16 cellular contexts compared by ENCODE assay signal in genomic region chr4:152554742-152555141, GRCh38. TPM values are rescaled to one million over a fixed set of nuclear protein-coding genes. Genes with fewer than 3 reads are reported as not detected.
DNase-seq lines count a peak whose midpoint lies in the region; ATAC-seq, FAIRE-seq and TF ChIP-seq lines count a peak whose summit lies in the region.
"Had no signal": no experiment of that assay in that cellular context is flagged by ENCODE, and none has a peak within 500 bp of the region (broad histone marks: within the 10 kb centered on the region; RNA-seq: fewer than 3 reads in every experiment).

No MANE protein-coding gene starts in this region.

- FAIRE-seq in H54 (lab: Jason Lieb, UNC), result no peak
- FAIRE-seq: RCC 7860 had no signal

- H3K9ac ChIP-seq in Loucy (ENCODE audit: low read depth, low read length, poor library complexity, severe bottlenecking), result no peak overlapping the region

- intact Hi-C loops in left ventricle myocardium inferior (cut with micrococcal nuclease), result no loop called here

- no peaks in the 10 kb centered on the region for H3K9me2 ChIP-seq in Loucy (replicated peaks; ENCODE audit: low read depth, low read length)

- H3K4me3 Mint-ChIP-seq in CD8-positive, alpha-beta memory T cell, result peak overlapping the region in 5 of 7 donors; percentile 38 to 74 (median 52)
- H3K4me3 Mint-ChIP-seq in activated T-helper 17 cell treated with anti-CD3 and anti-CD28 coated beads, Interleukin-2, amount 50 U/mL, for 72 hours, result peak overlapping the region; percentile 78
- peak overlapping the region in 4 of 10 donors; percentile 61 to 77 (median 70) for H3K4me3 Mint-ChIP-seq in naive thymus-derived CD8-positive, alpha-beta T cell
- H3K4me3 Mint-ChIP-seq: brain had no signal

- TF ChIP-seq CTCF in Loucy (conservative IDR thresholded peaks at IDR 0.05; ENCODE audit: low read length), result no peak
- no peak for TF ChIP-seq CTCF in left ventricle myocardium inferior (IDR thresholded peaks at IDR 0.05; ENCODE audit: borderline replicate concordance)

- no peak for TF ChIP-seq POLR2A in H54 (IDR thresholded peaks at IDR 0.05; ENCODE audit: low read depth, low read length)

- peak overlapping the region; percentile 31 for H3K4me3 ChIP-seq in CD8-positive, alpha-beta memory T cell (ENCODE audit: low read length)
- H3K4me3 ChIP-seq in Loucy (ENCODE audit: low read length, poor library complexity, severe bottlenecking), result no peak overlapping the region
- H3K4me3 ChIP-seq in MG63, result no peak overlapping the region
- no peak overlapping the region for H3K4me3 ChIP-seq in left ventricle myocardium inferior
- H3K4me3 ChIP-seq: SK-N-MC, transverse colon had no signal

- H3K4me1 ChIP-seq in CD8-positive, alpha-beta memory T cell (ENCODE audit: insufficient read depth, low read length), result peaks cover 33% of the 10 kb centered on the region
- peaks cover 28% of the 10 kb centered on the region for H3K4me1 ChIP-seq in Loucy (ENCODE audit: insufficient read depth, low read length, poor library complexity, severe bottlenecking)
- no peaks in the 10 kb centered on the region for H3K4me1 ChIP-seq in left ventricle myocardium inferior
- H3K4me1 ChIP-seq: transverse colon had no signal

- peak overlapping the region; percentile 53 to 99 (median 92) for H3K27ac Mint-ChIP-seq in CD8-positive, alpha-beta memory T cell
- peak overlapping the region; percentile 93 for H3K27ac Mint-ChIP-seq in activated T-helper 17 cell treated with anti-CD3 and anti-CD28 coated beads, Interleukin-2, amount 50 U/mL, for 72 hours
- peak overlapping the region; percentile 79 to 97 (median 88) for H3K27ac Mint-ChIP-seq in naive thymus-derived CD8-positive, alpha-beta T cell
- H3K27ac Mint-ChIP-seq: brain, progenitor cell of endocrine pancreas had no signal

- H4K20me1 ChIP-seq in Loucy (ENCODE audit: insufficient read depth, low read length, poor library complexity, severe bottlenecking), result no peaks in the 10 kb centered on the region

- no peak overlapping the region for H2AFZ ChIP-seq in Loucy (ENCODE audit: low read length)

- peaks cover 32 to 62% (median 45%) of the 10 kb centered on the region in 3 donors for H3K4me1 Mint-ChIP-seq in CD8-positive, alpha-beta memory T cell
- H3K4me1 Mint-ChIP-seq in activated T-helper 17 cell treated with anti-CD3 and anti-CD28 coated beads, Interleukin-2, amount 50 U/mL, for 72 hours, result peaks cover 34% of the 10 kb centered on the region
- H3K4me1 Mint-ChIP-seq in naive thymus-derived CD8-positive, alpha-beta T cell, result peaks cover 24 to 50% (median 41%) of the 10 kb centered on the region in 4 donors

- H3K27ac ChIP-seq in CD8-positive, alpha-beta memory T cell (ENCODE audit: low read depth, low read length), result no peak overlapping the region
- H3K27ac ChIP-seq in left ventricle myocardium inferior (replicated peaks), result no peak overlapping the region
- H3K27ac ChIP-seq: SK-N-MC had no signal

- no peak for DNase-seq in CD8-positive, alpha-beta memory T cell
- DNase-seq in naive thymus-derived CD8-positive, alpha-beta T cell, result no peak
- DNase-seq in MG63 (no peak), left ventricle myocardium inferior (no peak), NCI-H1092 treated with DMSO at 0.1 percent for 48 hours (lab: John Stamatoyannopoulos, UW) (no peak), H54 (ENCODE audit: insufficient read length, low spot score) (no peak)
- DNase-seq: dermis blood vessel endothelial cell, GOT3, NCI-H526 treated with DMSO at 0.1 percent for 48 hours, transverse colon had no signal

- no peaks in the 10 kb centered on the region for H3K27me3 ChIP-seq in CD8-positive, alpha-beta memory T cell (ENCODE audit: insufficient read depth, low read length, poor library complexity, severe bottlenecking)
- H3K27me3 ChIP-seq in Loucy (ENCODE audit: insufficient read depth, low read length, poor library complexity, severe bottlenecking) (no peaks in the 10 kb centered on the region), MG63 (no peaks in the 10 kb centered on the region), left ventricle myocardium inferior (ENCODE audit: low read depth) (no peaks in the 10 kb centered on the region)
- H3K27me3 ChIP-seq: transverse colon had no signal

- no peaks in the 10 kb centered on the region for H3K9me3 Mint-ChIP-seq in CD8-positive, alpha-beta memory T cell
- no peaks in the 10 kb centered on the region for H3K9me3 Mint-ChIP-seq in activated T-helper 17 cell treated with anti-CD3 and anti-CD28 coated beads, Interleukin-2, amount 50 U/mL, for 72 hours
- no peaks in the 10 kb centered on the region for H3K9me3 Mint-ChIP-seq in naive thymus-derived CD8-positive, alpha-beta T cell
- H3K9me3 Mint-ChIP-seq: brain had no signal

- H3K27me3 Mint-ChIP-seq in CD8-positive, alpha-beta memory T cell, result peaks cover 0 to 1% of the 10 kb centered on the region in 2 donors
- no peaks in the 10 kb centered on the region for H3K27me3 Mint-ChIP-seq in activated T-helper 17 cell treated with anti-CD3 and anti-CD28 coated beads, Interleukin-2, amount 50 U/mL, for 72 hours
- no peaks in the 10 kb centered on the region for H3K27me3 Mint-ChIP-seq in naive thymus-derived CD8-positive, alpha-beta T cell
- H3K27me3 Mint-ChIP-seq: progenitor cell of endocrine pancreas had no signal

- peak overlapping the region; percentile 26 for H3K4me2 ChIP-seq in Loucy (ENCODE audit: low read depth, low read length, poor library complexity, severe bottlenecking)

- CTCF ChIA-PET in CD8-positive, alpha-beta memory T cell (lab: Charles Lee), result interaction anchor here (1.0 to 3.7 kb wide), 5 partner anchors 16 to 77 kb away, joined by 4 to 28 read pairs (median 7); partner anchors contain the start of gene FBXW7

- no peaks in the 10 kb centered on the region for H3F3A ChIP-seq in Loucy (ENCODE audit: low read depth)

- ATAC-seq in activated T-helper 17 cell treated with anti-CD3 and anti-CD28 coated beads, Interleukin-2, amount 50 U/mL, for 72 hours (replicated peaks), result no peak
- ATAC-seq in naive thymus-derived CD8-positive, alpha-beta T cell, result no peak

- H3K36me3 ChIP-seq in CD8-positive, alpha-beta memory T cell (ENCODE audit: insufficient read depth, low read length), result no peaks in the 10 kb centered on the region
- H3K36me3 ChIP-seq in Loucy (ENCODE audit: insufficient read depth, low read length) (no peaks in the 10 kb centered on the region), MG63 (no peaks in the 10 kb centered on the region), left ventricle myocardium inferior (no peaks in the 10 kb centered on the region)
- H3K36me3 ChIP-seq: transverse colon had no signal

- H3K9me3 ChIP-seq in CD8-positive, alpha-beta memory T cell (ENCODE audit: low read length), result no peaks in the 10 kb centered on the region
- H3K9me3 ChIP-seq in Loucy (ENCODE audit: insufficient read depth, low read depth, low read length) (no peaks in the 10 kb centered on the region), MG63 (no peaks in the 10 kb centered on the region), left ventricle myocardium inferior (replicated peaks) (no peaks in the 10 kb centered on the region)
- H3K9me3 ChIP-seq: transverse colon had no signal

- no peaks in the 10 kb centered on the region for H3K79me2 ChIP-seq in Loucy (ENCODE audit: insufficient read depth, low read length)

- POLR2A ChIA-PET in CD8-positive, alpha-beta memory T cell (lab: Charles Lee), result interaction anchor here (0.6 to 3.5 kb wide), 5 partner anchors 11 to 61 kb away, joined by 3 to 41 read pairs (median 4); partner anchors contain the start of gene FBXW7
- POLR2A ChIA-PET in naive thymus-derived CD8-positive, alpha-beta T cell (lab: Charles Lee), result interaction anchor here (0.7 to 5.5 kb wide), 4 partner anchors 10 to 458 kb away, joined by 3 to 68 read pairs (median 4); partner anchors contain the start of gene FBXW7

- no peaks in the 10 kb centered on the region for H3K36me3 Mint-ChIP-seq in CD8-positive, alpha-beta memory T cell
- H3K36me3 Mint-ChIP-seq in activated T-helper 17 cell treated with anti-CD3 and anti-CD28 coated beads, Interleukin-2, amount 50 U/mL, for 72 hours (ENCODE audit: low read depth), result no peaks in the 10 kb centered on the region
- no peaks in the 10 kb centered on the region for H3K36me3 Mint-ChIP-seq in naive thymus-derived CD8-positive, alpha-beta T cell
- H3K36me3 Mint-ChIP-seq: brain had no signal

RNA-seq across cellular contexts. Expression of gene FBXW7, which starts 18.9 kb away (rescaled TPM):
- total RNA-seq in CD8-positive, alpha-beta memory T cell, result 10 to 100 TPM; 46.6 to 54.3 TPM
- polyA plus RNA-seq in CD8-positive, alpha-beta memory T cell, result 42.7 TPM
- total RNA-seq in activated T-helper 17 cell treated with anti-CD3 and anti-CD28 coated beads, Interleukin-2, amount 50 U/mL, for 72 hours, result 10 to 100 TPM; 37.4 to 39.6 TPM
- total RNA-seq in naive thymus-derived CD8-positive, alpha-beta T cell, result 100 to 1,000 TPM; 110 to 126 TPM
- polyA plus RNA-seq in naive thymus-derived CD8-positive, alpha-beta T cell, result 10 to 100 TPM; 30.0 to 41.4 (median 31.5) TPM
- total RNA-seq in MG63 (2014; rRNA removed; shearing (Covaris generic); ENCODE audit: low replicate concordance), result 17.8 and 34.4 TPM in 2 replicates
- total RNA-seq in left ventricle myocardium inferior, result 56.7 TPM
